ENCODE assay signal across 16 cellular contexts in the genomic region with DNA sequence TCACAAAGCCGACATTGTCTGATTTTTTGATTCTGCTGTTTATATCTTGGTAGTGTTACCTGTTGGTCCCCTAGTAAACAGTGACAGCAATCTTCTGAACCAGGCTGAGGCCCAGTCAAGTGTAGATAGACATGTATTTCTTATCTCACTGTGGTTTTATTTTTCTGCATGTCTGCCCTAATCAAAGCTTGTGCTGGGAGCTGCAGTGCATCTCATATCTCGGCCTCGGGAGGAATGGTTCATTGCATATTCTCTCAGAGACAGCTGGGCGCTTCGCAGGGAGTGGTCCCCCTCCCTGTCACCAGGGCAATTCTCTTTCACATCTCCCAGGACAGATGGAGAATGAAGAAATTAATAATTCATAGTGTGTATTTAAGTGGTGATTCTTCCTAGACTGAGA. TPM values are rescaled to one million over a fixed set of nuclear protein-coding genes. Genes with fewer than 3 reads are reported as not detected.
DNase-seq lines count a peak whose midpoint lies in the region; ATAC-seq, FAIRE-seq and TF ChIP-seq lines count a peak whose summit lies in the region.
"Had no signal": no experiment of that assay in that cellular context is flagged by ENCODE, and none has a peak within 500 bp of the region (broad histone marks: within the 10 kb centered on the region; RNA-seq: fewer than 3 reads in every experiment).

No MANE protein-coding gene starts in this region.

- no peaks in the 10 kb centered on the region for H3K9me3 ChIP-seq in right lobe of liver
- H3K9me3 ChIP-seq in HepG2 (ENCODE audit: low read length), result no peaks in the 10 kb centered on the region
- no peaks in the 10 kb centered on the region for H3K9me3 ChIP-seq in astrocyte (ENCODE audit: insufficient read depth, low read depth, low read length)
- H3K9me3 ChIP-seq in lung (ENCODE audit: control insufficient read depth in 2 of 2, insufficient read depth in 1 of 2, low read length in 1 of 2), result no peaks in the 10 kb centered on the region
- H3K9me3 ChIP-seq in upper lobe of right lung, result no peaks in the 10 kb centered on the region
- H3K9me3 ChIP-seq in small intestine (ENCODE audit: control insufficient read depth, low read depth), result no peaks in the 10 kb centered on the region
- H3K9me3 ChIP-seq: tibial artery had no signal

- H3K4me3 Mint-ChIP-seq in astrocyte (ENCODE audit: unreplicated experiment), result no peak overlapping the region
- H3K4me3 Mint-ChIP-seq: activated CD4-positive, alpha-beta T cell treated with anti-CD3 and anti-CD28 coated beads for 36 hours; T-helper 1 cell treated with Interleukin-12 subunit alpha and Interleukin-12 subunit beta and Interleukin-4 antibody, amounts not matched to agents 30 μg/mL and 1 μg/mL, for 36 hours had no signal

- FAIRE-seq in HepG2 (lab: Jason Lieb, UNC) (no peak), astrocyte (lab: Jason Lieb, UNC) (no peak), small intestine (lab: Jason Lieb, UNC) (no peak)
- FAIRE-seq: keratinocyte, RCC 7860 had no signal

- H3K79me2 ChIP-seq in HepG2 (ENCODE audit: insufficient read depth, low read length) (no peaks in the 10 kb centered on the region), astrocyte (ENCODE audit: insufficient read depth, low read length) (peaks cover 64% of the 10 kb centered on the region)

- H3K27ac ChIP-seq in right lobe of liver, result peak overlapping the region; percentile 14 to 64 (median 16)
- H3K27ac ChIP-seq in HepG2 (ENCODE audit: extremely low read length, insufficient read depth, low read length), result no peak overlapping the region
- peak overlapping the region; percentile 60 for H3K27ac ChIP-seq in astrocyte (ENCODE audit: low read depth, low read length)
- H3K27ac ChIP-seq in lung (ENCODE audit: low read depth in 1 of 2, low read length in 1 of 2), result peak overlapping the region; percentile 21 to 60
- peak overlapping the region; percentile 72 for H3K27ac ChIP-seq in upper lobe of right lung
- peak overlapping the region in 1 of 2 donors; percentile 12 for H3K27ac ChIP-seq in small intestine (ENCODE audit: low read depth in 1 of 2, low read length in 1 of 2)
- H3K27ac ChIP-seq: tibial artery had no signal

- H4K20me1 ChIP-seq in HepG2 (ENCODE audit: insufficient read depth, low read length) (no peaks in the 10 kb centered on the region), astrocyte (ENCODE audit: insufficient read depth, low read length) (no peaks in the 10 kb centered on the region)

- H3K36me3 ChIP-seq in right lobe of liver, result no peaks in the 10 kb centered on the region
- no peaks in the 10 kb centered on the region for H3K36me3 ChIP-seq in HepG2 (replicated peaks in 1 of 2; ENCODE audit: control insufficient read depth in 1 of 2, insufficient read depth in 2 of 2, low read length in 2 of 2)
- H3K36me3 ChIP-seq in astrocyte (ENCODE audit: insufficient read depth, low read length), result no peaks in the 10 kb centered on the region
- H3K36me3 ChIP-seq in lung (ENCODE audit: control insufficient read depth in 2 of 2, insufficient read depth in 2 of 2, low read length in 2 of 2), result peaks cover 0 to 3% of the 10 kb centered on the region in 2 donors
- no peaks in the 10 kb centered on the region for H3K36me3 ChIP-seq in upper lobe of right lung
- no peaks in the 10 kb centered on the region for H3K36me3 ChIP-seq in small intestine (ENCODE audit: control insufficient read depth in 2 of 2, insufficient read depth in 2 of 2, low read length in 2 of 2)
- H3K36me3 ChIP-seq: tibial artery had no signal

- CTCF ChIA-PET in HepG2 (lab: Yijun Ruan, JAX; ENCODE audit: low intra/inter-chr PET ratio, low total read pairs), result no interaction called here

- no peaks in the 10 kb centered on the region for H3K27me3 ChIP-seq in right lobe of liver
- H3K27me3 ChIP-seq in HepG2 (ENCODE audit: control insufficient read depth in 1 of 2, insufficient read depth in 2 of 2, low read length in 2 of 2), result no peaks in the 10 kb centered on the region
- H3K27me3 ChIP-seq in astrocyte (ENCODE audit: insufficient read depth, low read length), result no peaks in the 10 kb centered on the region
- no peaks in the 10 kb centered on the region for H3K27me3 ChIP-seq in lung (ENCODE audit: control insufficient read depth, insufficient read depth)
- H3K27me3 ChIP-seq in upper lobe of right lung, result no peaks in the 10 kb centered on the region
- H3K27me3 ChIP-seq in small intestine (ENCODE audit: control insufficient read depth in 2 of 2, insufficient read depth in 2 of 2, low read length in 2 of 2), result no peaks in the 10 kb centered on the region
- H3K27me3 ChIP-seq: tibial artery had no signal

- intact Hi-C loops in right lobe of liver (cut with DNase I), result no loop called here
- intact Hi-C loops in HepG2 (cut with micrococcal nuclease; ENCODE audit: unreplicated experiment), result no loop called here
- intact Hi-C loops in upper lobe of right lung (cut with DNase I), result no loop called here

- no TSS peak for BruUV-seq in HepG2 (replicated peaks; lab: Mats Ljungman, UMichigan)

- TF ChIP-seq POLR2A in right lobe of liver (IDR thresholded peaks at IDR 0.05) (no peak), HepG2 (IDR thresholded peaks at IDR 0.05; ENCODE audit: insufficient read depth in 1 of 2, low read depth in 2 of 2, low read length in 2 of 2) (no peak)

- no peak for DNase-seq in right lobe of liver
- no peak for DNase-seq in HepG2 (ENCODE audit: low spot score)
- peak; percentile 61 for DNase-seq in astrocyte (ENCODE audit: low read depth)
- no peak for DNase-seq in lung (ENCODE audit: low spot score)
- no peak for DNase-seq in upper lobe of right lung
- no peak for DNase-seq in NCI-H82 (lab: John Stamatoyannopoulos, UW)
- no peak for DNase-seq in small intestine
- DNase-seq in GF-D8 (lab: John Stamatoyannopoulos, UW), result no peak
- DNase-seq: activated CD4-positive, alpha-beta T cell treated with anti-CD3 and anti-CD28 coated beads for 36 hours; activated naive CD4-positive, alpha-beta T cell treated with anti-CD3 and anti-CD28 coated beads, Interleukin-2, amount 50 U/mL, for 16 hours; NCI-H526; stimulated activated CD4-positive, alpha-beta T cell treated with anti-CD3 and anti-CD28 coated beads, Interleukin-1b, Interleukin-23, amount 100 ng/mL, for 48 hours; tibial artery had no signal

- no peak overlapping the region for H3K27ac Mint-ChIP-seq in astrocyte (ENCODE audit: unreplicated experiment)
- H3K27ac Mint-ChIP-seq: activated CD4-positive, alpha-beta T cell treated with anti-CD3 and anti-CD28 coated beads for 36 hours; T-helper 1 cell treated with Interleukin-12 subunit alpha and Interleukin-12 subunit beta and Interleukin-4 antibody, amounts not matched to agents 30 μg/mL and 1 μg/mL, for 36 hours had no signal

- TF ChIP-seq CTCF in right lobe of liver (IDR thresholded peaks at IDR 0.05), result no peak
- TF ChIP-seq CTCF in HepG2 (CRISPR knock-in tag; IDR thresholded peaks at IDR 0.05), result no peak
- TF ChIP-seq CTCF in astrocyte (IDR thresholded peaks at IDR 0.05; ENCODE audit: insufficient read depth, low read depth, low read length), result no peak
- no peak for TF ChIP-seq CTCF in lung (IDR thresholded peaks at IDR 0.05; ENCODE audit: control extremely low read depth, extremely low read depth)
- no peak for TF ChIP-seq CTCF in upper lobe of right lung (IDR thresholded peaks at IDR 0.05)

- H3K27me3 Mint-ChIP-seq in astrocyte (ENCODE audit: low read depth, unreplicated experiment), result no peaks in the 10 kb centered on the region
- H3K27me3 Mint-ChIP-seq: activated CD4-positive, alpha-beta T cell treated with anti-CD3 and anti-CD28 coated beads for 36 hours had no signal

- H2AFZ ChIP-seq in HepG2 (ENCODE audit: low read length), result no peak overlapping the region
- H2AFZ ChIP-seq in astrocyte (ENCODE audit: low read depth, low read length), result no peak overlapping the region

- TF ChIP-seq EP300 in HepG2 (IDR thresholded peaks at IDR 0.05; ENCODE audit: low read depth in 2 of 2, low read length in 2 of 2) (no peak), HepG2 (CRISPR knock-in tag; IDR thresholded peaks at IDR 0.05; ENCODE audit: borderline replicate concordance) (no peak)

- H3K9me3 Mint-ChIP-seq in astrocyte (ENCODE audit: unreplicated experiment), result no peaks in the 10 kb centered on the region
- H3K9me3 Mint-ChIP-seq: T-helper 1 cell treated with Interleukin-12 subunit alpha and Interleukin-12 subunit beta and Interleukin-4 antibody, amounts not matched to agents 30 μg/mL and 1 μg/mL, for 36 hours had no signal

- in situ Hi-C loops in HepG2 (cut with HindIII; ENCODE audit: extremely low pct_ligation_motif_present, low pct_unique_long_range_greater_than_20kb), result no loop called here

- no peaks in the 10 kb centered on the region for H3K4me1 ChIP-seq in right lobe of liver
- H3K4me1 ChIP-seq in HepG2 (ENCODE audit: insufficient read depth, low read length), result no peaks in the 10 kb centered on the region
- H3K4me1 ChIP-seq in astrocyte (ENCODE audit: insufficient read depth, low read length), result peaks cover 45% of the 10 kb centered on the region
- peaks cover 7 to 21% of the 10 kb centered on the region in 2 donors for H3K4me1 ChIP-seq in lung (ENCODE audit: control insufficient read depth in 2 of 2, insufficient read depth in 2 of 2, low read length in 2 of 2)
- H3K4me1 ChIP-seq in upper lobe of right lung, result peaks cover 25% of the 10 kb centered on the region
- peaks cover 0 to 3% of the 10 kb centered on the region in 2 donors for H3K4me1 ChIP-seq in small intestine (ENCODE audit: control insufficient read depth in 2 of 2, insufficient read depth in 1 of 2, low read depth in 1 of 2, low read length in 1 of 2)

- H3K4me3 ChIP-seq in right lobe of liver (no peak overlapping the region), HepG2 (replicated peaks in 1 of 3; ENCODE audit: insufficient read depth in 1 of 3, low read depth in 2 of 3, low read length in 3 of 3) (no peak overlapping the region), astrocyte (ENCODE audit: insufficient read depth, low read depth, low read length) (no peak overlapping the region), lung (no peak overlapping the region), upper lobe of right lung (no peak overlapping the region), small intestine (ENCODE audit: low read depth in 1 of 2, low read length in 2 of 2) (no peak overlapping the region)
- H3K4me3 ChIP-seq: tibial artery had no signal

- H3K36me3 Mint-ChIP-seq in astrocyte (ENCODE audit: low read depth, unreplicated experiment), result peaks cover 9% of the 10 kb centered on the region

- H3K4me2 ChIP-seq in HepG2 (ENCODE audit: low read depth, low read length) (no peak overlapping the region), astrocyte (ENCODE audit: low read length) (peak overlapping the region; percentile 50)

- 76% methylated on average over 5 of the region's 5 CpGs for WGBS in right lobe of liver (ENCODE audit: insufficient coverage, low coverage, low lambda C conversion rate, missing lambda C conversion rate)
- 95% methylated on average over 5 of the region's 5 CpGs for WGBS in HepG2 (ENCODE audit: low lambda C conversion rate)
- WGBS in lung, 2 donors, result 74 to 83% methylated on average over 5 of the region's 5 CpGs
- WGBS in small intestine, 3 donors, result 53 to 76% (median 70%) methylated on average over 5 of the region's 5 CpGs

- peaks cover 17% of the 10 kb centered on the region for H3K4me1 Mint-ChIP-seq in astrocyte (ENCODE audit: low read depth, unreplicated experiment)

- no peak for TF ChIP-seq RAD21 in HepG2 (CRISPR knock-in tag; IDR thresholded peaks at IDR 0.05)

- POLR2A ChIA-PET in HepG2 (lab: Yijun Ruan, JAX), result interaction anchor here (1.2 kb wide), 1 partner anchor 8 kb away, joined by 3 read pairs; the partner anchor contains the start of genes CEP170 and SDCCAG8

- ATAC-seq in right lobe of liver, result no peak
- ATAC-seq in HepG2, result no peak
- no peak for ATAC-seq in lung (ENCODE audit: insufficient read depth, low FRiP score)
- no peak for ATAC-seq in upper lobe of right lung

- H3K9ac ChIP-seq in HepG2 (ENCODE audit: insufficient read depth, low read depth, low read length) (no peak overlapping the region), astrocyte (ENCODE audit: low read length) (no peak overlapping the region)

RNA-seq across cellular contexts. Expression of gene SDCCAG8, which starts 8.0 kb away (rescaled TPM):
- 10 to 100 TPM; 13.4 to 20.6 (median 15.6) TPM for total RNA-seq in right lobe of liver
- total RNA-seq in HepG2 (2016; rRNA removed; fragmentation: Illumina TruSeq; extraction: Trizol), result 9.5 and 10.1 TPM in 2 replicates
- total RNA-seq in HepG2 (2016; cell fraction: cytosol; rRNA removed; fragmentation: Illumina TruSeq; extraction: Trizol; ENCODE audit: low read depth), result 22.4 and 23.3 TPM in 2 replicates
- 9.6 and 10.2 TPM in 2 replicates for total RNA-seq in HepG2 (2016; cell fraction: insoluble cytoplasmic fraction; rRNA removed; fragmentation: Illumina TruSeq; extraction: Trizol)
- total RNA-seq in HepG2 (2016; cell fraction: membrane; rRNA removed; fragmentation: Illumina TruSeq; extraction: Trizol), result 9.4 and 13.3 TPM in 2 replicates
- 14.5 and 14.9 TPM in 2 replicates for total RNA-seq in HepG2 (2016; cell fraction: nucleus; rRNA removed; fragmentation: Illumina TruSeq; extraction: Trizol)
- polyA plus RNA-seq in HepG2 (2011; rRNA removed), result 11.4 and 13.4 TPM in 2 replicates
- polyA plus RNA-seq in HepG2 (2011; cell fraction: cytosol; rRNA removed), result 5.1 and 5.9 TPM in 2 replicates
- 10.1 and 12.4 TPM in 2 replicates for polyA plus RNA-seq in HepG2 (2011; cell fraction: nucleus; rRNA removed)
- polyA plus RNA-seq in HepG2 (2012), result 9.1 and 9.7 TPM in 2 replicates
- 1.4 and 2.3 TPM in 2 replicates for polyA plus RNA-seq in HepG2 (2016; cell fraction: cytosol; fragmentation: Illumina TruSeq; extraction: Trizol; ENCODE audit: low read depth)
- 9.1 and 12.0 TPM in 2 replicates for polyA plus RNA-seq in HepG2 (2016; cell fraction: insoluble cytoplasmic fraction; fragmentation: Illumina TruSeq; extraction: Trizol; ENCODE audit: low read depth)
- polyA plus RNA-seq in HepG2 (2016; cell fraction: membrane; fragmentation: Illumina TruSeq; extraction: Trizol; ENCODE audit: low read depth), result 1.9 and 2.2 TPM in 2 replicates
- 10.0 and 12.7 TPM in 2 replicates for polyA plus RNA-seq in HepG2 (2016; cell fraction: nucleus; fragmentation: Illumina TruSeq; extraction: Trizol; ENCODE audit: insufficient read depth, low read depth)
- 4.4 and 8.7 TPM in 2 replicates for polyA minus RNA-seq in HepG2 (2011; rRNA and poly(A)+ RNA removed; ENCODE audit: low replicate concordance)
- 5.3 and 6.1 TPM in 2 replicates for polyA minus RNA-seq in HepG2 (2011; cell fraction: cytosol; rRNA and poly(A)+ RNA removed)
- 22.0 and 40.3 TPM in 2 replicates for polyA minus RNA-seq in HepG2 (2011; cell fraction: nucleus; rRNA and poly(A)+ RNA removed)
- 24.5 and 25.4 TPM in 2 replicates for total RNA-seq in astrocyte
- 10 to 100 TPM; 67.3 to 96.7 TPM for total RNA-seq in lung
- polyA plus RNA-seq in lung, result 10 to 100 TPM; 25.4 to 29.1 TPM
- 71.9 TPM for total RNA-seq in upper lobe of right lung
- polyA plus RNA-seq in small intestine, result 10 to 100 TPM; 19.2 to 26.5 (median 20.8) TPM

RNA-seq across cellular contexts. Expression of gene CEP170, which starts 8.7 kb away (rescaled TPM):
- total RNA-seq in right lobe of liver (10 to 100 TPM; 12.6 to 24.6 (median 14.6) TPM), HepG2 (2016; rRNA removed; fragmentation: Illumina TruSeq; extraction: Trizol) (28.6 and 36.9 TPM in 2 replicates), astrocyte (149 and 164 TPM in 2 replicates), lung (100 to 1,000 TPM in 1 of 2 donors, 10 to 100 TPM in 1; 87.1 to 113 TPM), upper lobe of right lung (86.5 TPM)
- total RNA-seq in HepG2 (2016; cell fraction: cytosol; rRNA removed; fragmentation: Illumina TruSeq; extraction: Trizol; ENCODE audit: low read depth), result 4.7 and 5.9 TPM in 2 replicates
- 29.1 and 30.1 TPM in 2 replicates for total RNA-seq in HepG2 (2016; cell fraction: insoluble cytoplasmic fraction; rRNA removed; fragmentation: Illumina TruSeq; extraction: Trizol)
- total RNA-seq in HepG2 (2016; cell fraction: membrane; rRNA removed; fragmentation: Illumina TruSeq; extraction: Trizol), result 7.6 and 11.5 TPM in 2 replicates
- total RNA-seq in HepG2 (2016; cell fraction: nucleus; rRNA removed; fragmentation: Illumina TruSeq; extraction: Trizol), result 56.5 and 62.3 TPM in 2 replicates
- polyA plus RNA-seq in HepG2 (2011; rRNA removed) (18.5 and 23.0 TPM in 2 replicates), lung (10 to 100 TPM; 24.2 to 24.5 TPM), small intestine (1 to 10 TPM; 1.1 to 6.5 (median 3.0) TPM)
- 9.8 and 12.5 TPM in 2 replicates for polyA plus RNA-seq in HepG2 (2011; cell fraction: cytosol; rRNA removed)
- 27.0 and 34.5 TPM in 2 replicates for polyA plus RNA-seq in HepG2 (2011; cell fraction: nucleus; rRNA removed)
- 11.6 and 15.1 TPM in 2 replicates for polyA plus RNA-seq in HepG2 (2012)
- polyA plus RNA-seq in HepG2 (2016; cell fraction: cytosol; fragmentation: Illumina TruSeq; extraction: Trizol; ENCODE audit: low read depth), result 1.2 TPM in 2 replicates
- polyA plus RNA-seq in HepG2 (2016; cell fraction: insoluble cytoplasmic fraction; fragmentation: Illumina TruSeq; extraction: Trizol; ENCODE audit: low read depth), result 26.8 and 28.6 TPM in 2 replicates
- 2.4 and 3.3 TPM in 2 replicates for polyA plus RNA-seq in HepG2 (2016; cell fraction: membrane; fragmentation: Illumina TruSeq; extraction: Trizol; ENCODE audit: low read depth)
- 36.6 and 37.9 TPM in 2 replicates for polyA plus RNA-seq in HepG2 (2016; cell fraction: nucleus; fragmentation: Illumina TruSeq; extraction: Trizol; ENCODE audit: insufficient read depth, low read depth)
- 42.9 and 55.3 TPM in 2 replicates for polyA minus RNA-seq in HepG2 (2011; rRNA and poly(A)+ RNA removed; ENCODE audit: low replicate concordance)
- polyA minus RNA-seq in HepG2 (2011; cell fraction: cytosol; rRNA and poly(A)+ RNA removed), result 22.1 and 22.3 TPM in 2 replicates
- polyA minus RNA-seq in HepG2 (2011; cell fraction: nucleus; rRNA and poly(A)+ RNA removed), result 155 and 161 TPM in 2 replicates
